ENCODE assay signal across 23 cellular contexts in genomic region chr11:97943493-97943892, GRCh38.
A peak's percentile ranks its signal among the peaks of the same experiment; 100 is the strongest.
DNase-seq lines count a peak whose midpoint lies in the region; ATAC-seq and TF ChIP-seq lines count a peak whose summit lies in the region.
"Had no signal": no experiment of that assay in that cellular context is flagged by ENCODE, and none has a peak within 500 bp of the region (broad histone marks: within the 10 kb centered on the region; RNA-seq: fewer than 3 reads in every experiment).

No MANE protein-coding gene starts in this region.

- DNase-seq in IMR-90 (no peak), OCI-M1 (lab: John Stamatoyannopoulos, UW) (peak; percentile 38), endodermal cell (no peak), osteoblast (ENCODE audit: insufficient read length, low spot score, missing footprints) (no peak), RPMI8226 (no peak), right cardiac atrium (no peak)
- DNase-seq in activated naive CD8-positive, alpha-beta T cell treated with anti-CD3 and anti-CD28 coated beads for 36 hours = no peak
- DNase-seq: C1 segment of cervical spinal cord; CD4-positive, alpha-beta memory T cell; COR-L47; DND-41; NCI-H1092; NCI-H1417 treated with DMSO at 0.1 percent for 48 hours; NCI-H1694 treated with DMSO at 0.1 percent for 48 hours; NCI-H2081; NCI-H524 treated with DMSO at 0.1 percent for 48 hours; NCI-H774; Peyer's patch had no signal

- in situ Hi-C loops in IMR-90 (cut with MboI; ENCODE audit: low sequenced_read_pairs) = no loop called here

- H4K91ac ChIP-seq in IMR-90 (ENCODE audit: insufficient read depth, low read depth, low read length) = no peak overlapping the region

- TF ChIP-seq CTCF in IMR-90 (conservative IDR thresholded peaks at IDR 0.05; ENCODE audit: low read depth, low read length) (no peak), endodermal cell (conservative IDR thresholded peaks at IDR 0.05) (peak; percentile 29), osteoblast (IDR thresholded peaks at IDR 0.05; ENCODE audit: extremely low read depth, low read depth, low read length) (peak; percentile 7)

- no peak overlapping the region for H3K56ac ChIP-seq in IMR-90 (ENCODE audit: extremely low read depth, insufficient read depth, low read length)

- no peak overlapping the region for H3K14ac ChIP-seq in IMR-90 (replicated peaks; ENCODE audit: low read depth, low read length)

- H3K4me3 ChIP-seq in IMR-90 (ENCODE audit: insufficient read depth, low read depth, low read length) (no peak overlapping the region), endodermal cell (ENCODE audit: low read length) (no peak overlapping the region), osteoblast (ENCODE audit: insufficient read depth, low read length) (no peak overlapping the region), right cardiac atrium (ENCODE audit: low read length) (no peak overlapping the region)
- H3K4me3 ChIP-seq: A549, Peyer's patch had no signal

- POLR2A ChIA-PET in IMR-90 (lab: Charles Lee; ENCODE audit: unreplicated experiment) = no interaction called here

- no peak overlapping the region for H3K18ac ChIP-seq in IMR-90 (ENCODE audit: low read depth, low read length)

- no peaks in the 10 kb centered on the region for H3K27me3 Mint-ChIP-seq in endodermal cell (ENCODE audit: insufficient read depth)
- H3K27me3 Mint-ChIP-seq in activated naive CD8-positive, alpha-beta T cell treated with anti-CD3 and anti-CD28 coated beads for 36 hours = no peaks in the 10 kb centered on the region
- H3K27me3 Mint-ChIP-seq: CD4-positive, alpha-beta memory T cell; IgD-negative memory B cell had no signal

- no peak overlapping the region for H3K27ac Mint-ChIP-seq in endodermal cell
- no peak overlapping the region for H3K27ac Mint-ChIP-seq in activated naive CD8-positive, alpha-beta T cell treated with anti-CD3 and anti-CD28 coated beads for 36 hours
- H3K27ac Mint-ChIP-seq: CD4-positive, alpha-beta memory T cell; IgD-negative memory B cell had no signal

- H3K4me3 Mint-ChIP-seq in endodermal cell = no peak overlapping the region
- H3K4me3 Mint-ChIP-seq in activated naive CD8-positive, alpha-beta T cell treated with anti-CD3 and anti-CD28 coated beads for 36 hours = no peak overlapping the region
- H3K4me3 Mint-ChIP-seq: CD4-positive, alpha-beta memory T cell; IgD-negative memory B cell had no signal

- no peak overlapping the region for H2BK5ac ChIP-seq in IMR-90 (ENCODE audit: low read depth, low read length, poor library complexity, severe bottlenecking)

- H3K9ac ChIP-seq in IMR-90 (ENCODE audit: low read depth, low read length) = no peak overlapping the region
- no peak overlapping the region for H3K9ac ChIP-seq in endodermal cell (ENCODE audit: extremely low read depth, low read length, poor library complexity, severe bottlenecking)

- H2BK120ac ChIP-seq in IMR-90 (ENCODE audit: low read depth, low read length) = no peak overlapping the region

- no peak overlapping the region for H2AK9ac ChIP-seq in IMR-90 (replicated peaks; ENCODE audit: low read depth, low read length, poor library complexity)

- no peaks in the 10 kb centered on the region for H3K4me1 ChIP-seq in IMR-90 (ENCODE audit: control insufficient read depth, insufficient read depth, low read length)
- H3K4me1 ChIP-seq in endodermal cell (ENCODE audit: control insufficient read depth, insufficient read depth, low read length) = no peaks in the 10 kb centered on the region
- H3K4me1 ChIP-seq in osteoblast (ENCODE audit: insufficient read depth, low read length) = no peaks in the 10 kb centered on the region
- no peaks in the 10 kb centered on the region for H3K4me1 ChIP-seq in right cardiac atrium (ENCODE audit: control insufficient read depth, insufficient read depth, low read length)
- H3K4me1 ChIP-seq: A549, Peyer's patch had no signal

- H2AFZ ChIP-seq in IMR-90 (replicated peaks; ENCODE audit: low read length, poor library complexity) = no peak overlapping the region
- H2AFZ ChIP-seq in osteoblast (ENCODE audit: low read length) = no peak overlapping the region

- ATAC-seq in IMR-90 (ENCODE audit: low read depth) = no peak
- no peak for ATAC-seq in GM21360 (IDR thresholded peaks at IDR 0.05; ENCODE audit: unreplicated experiment)
- ATAC-seq in right cardiac atrium = no peak
- ATAC-seq: A549, HCT116, SK-N-SH treated with all-trans-retinoic acid at 6 μM for 48 hours had no signal

- no peaks in the 10 kb centered on the region for H3K36me3 Mint-ChIP-seq in endodermal cell (ENCODE audit: low read depth)
- H3K36me3 Mint-ChIP-seq in activated naive CD8-positive, alpha-beta T cell treated with anti-CD3 and anti-CD28 coated beads for 36 hours = no peaks in the 10 kb centered on the region
- H3K36me3 Mint-ChIP-seq: CD4-positive, alpha-beta memory T cell; IgD-negative memory B cell had no signal

- H4K8ac ChIP-seq in IMR-90 (ENCODE audit: low read depth in 2 of 2, low read length in 2 of 2) = no peak overlapping the region

- no TSS peak for BruUV-seq in IMR-90 (replicated peaks; lab: Mats Ljungman, UMichigan)

- no peak overlapping the region for H2BK20ac ChIP-seq in IMR-90 (ENCODE audit: low read depth, low read length)

- no peak overlapping the region for H2AK5ac ChIP-seq in IMR-90 (ENCODE audit: low read depth, low read length)

- H3K9me3 Mint-ChIP-seq in endodermal cell = peaks cover 8% of the 10 kb centered on the region
- H3K9me3 Mint-ChIP-seq in activated naive CD8-positive, alpha-beta T cell treated with anti-CD3 and anti-CD28 coated beads for 36 hours = peaks cover 5% of the 10 kb centered on the region

- 0 out of 2 replicates have a peak, but pooled peaks have one; percentile 16 for TF ChIP-seq RAD21 in IMR-90 (IDR thresholded peaks at IDR 0.05; ENCODE audit: low read length)

- no peak overlapping the region for H3K27ac ChIP-seq in IMR-90 (ENCODE audit: insufficient read depth, low read length)
- H3K27ac ChIP-seq in endodermal cell (ENCODE audit: low read depth, low read length) = no peak overlapping the region
- H3K27ac ChIP-seq in osteoblast (ENCODE audit: low read depth, low read length) = no peak overlapping the region
- no peak overlapping the region for H3K27ac ChIP-seq in right cardiac atrium (ENCODE audit: low read length)
- H3K27ac ChIP-seq: A549, Peyer's patch had no signal

- H3K36me3 ChIP-seq in IMR-90 (ENCODE audit: control insufficient read depth, insufficient read depth, low read length) (no peaks in the 10 kb centered on the region), endodermal cell (ENCODE audit: control insufficient read depth, insufficient read depth, low read length) (no peaks in the 10 kb centered on the region), osteoblast (ENCODE audit: insufficient read depth, low read length) (no peaks in the 10 kb centered on the region)
- H3K36me3 ChIP-seq: Peyer's patch had no signal

- H3K79me1 ChIP-seq in IMR-90 (ENCODE audit: low read depth in 1 of 2, low read length in 2 of 2) = no peaks in the 10 kb centered on the region

- H3K27me3 ChIP-seq in IMR-90 (ENCODE audit: control insufficient read depth, insufficient read depth, low read length) = no peaks in the 10 kb centered on the region
- H3K27me3 ChIP-seq in endodermal cell (ENCODE audit: control insufficient read depth, insufficient read depth, low read length, poor library complexity, severe bottlenecking) = no peaks in the 10 kb centered on the region
- no peaks in the 10 kb centered on the region for H3K27me3 ChIP-seq in osteoblast (ENCODE audit: insufficient read depth, low read length)
- H3K27me3 ChIP-seq in right cardiac atrium (ENCODE audit: control insufficient read depth, insufficient read depth) = no peaks in the 10 kb centered on the region
- H3K27me3 ChIP-seq: Peyer's patch had no signal

- intact Hi-C loops in IMR-90 (cut with micrococcal nuclease) (no loop called here), right cardiac atrium (cut with DNase I) (no loop called here)

- H4K5ac ChIP-seq in IMR-90 (ENCODE audit: low read depth, low read length) = no peak overlapping the region

- no peak overlapping the region for H3K23ac ChIP-seq in IMR-90 (ENCODE audit: low read depth, low read length)

- dilution Hi-C loops in IMR-90 (cut with HindIII; ENCODE audit: low sequenced_read_pairs, unreplicated experiment) = no loop called here

- TF ChIP-seq POLR2A in IMR-90 (IDR thresholded peaks at IDR 0.05; ENCODE audit: low read depth, low read length) = no peak

- no CpG with 5 or more reads among the region's 2 CpGs for WGBS in IMR-90 (ENCODE audit: extremely low coverage in 2 of 2, insufficient read length in 1 of 2), 2 experiments
- WGBS in endodermal cell (ENCODE audit: insufficient coverage in 1 of 2, insufficient read length in 1 of 2), 2 experiments = 76 to 91% methylated on average over 1 to 2 of the region's 2 CpGs
- 62% methylated on average over 2 of the region's 2 CpGs for WGBS in right cardiac atrium

- no peaks in the 10 kb centered on the region for H3K9me1 ChIP-seq in IMR-90 (ENCODE audit: insufficient read depth, low read length)

- H3K79me2 ChIP-seq in osteoblast (ENCODE audit: insufficient read depth, low read length) = no peaks in the 10 kb centered on the region

- no peaks in the 10 kb centered on the region for H3K9me3 ChIP-seq in IMR-90 (ENCODE audit: control insufficient read depth, insufficient read depth, low read length)
- H3K9me3 ChIP-seq in endodermal cell (ENCODE audit: control insufficient read depth, low read length) = no peaks in the 10 kb centered on the region
- no peaks in the 10 kb centered on the region for H3K9me3 ChIP-seq in osteoblast (ENCODE audit: low read depth, low read length)
- no peaks in the 10 kb centered on the region for H3K9me3 ChIP-seq in right cardiac atrium (ENCODE audit: control insufficient read depth, low read length)
- H3K9me3 ChIP-seq: A549, Peyer's patch had no signal

- no peaks in the 10 kb centered on the region for H4K20me1 ChIP-seq in IMR-90 (ENCODE audit: insufficient read depth, low read length)
- no peaks in the 10 kb centered on the region for H4K20me1 ChIP-seq in osteoblast (ENCODE audit: insufficient read depth, low read length)

- H3K4me2 ChIP-seq in IMR-90 (ENCODE audit: low read depth, low read length) (no peak overlapping the region), osteoblast (ENCODE audit: insufficient read depth, low read length) (no peak overlapping the region)
- H3K4me2 ChIP-seq: A549 had no signal

- CTCF ChIA-PET in IMR-90 (lab: Yijun Ruan, JAX) = no interaction called here

- H3K4ac ChIP-seq in IMR-90 (ENCODE audit: low read depth, low read length) = no peak overlapping the region

- H3K4me1 Mint-ChIP-seq in endodermal cell = peaks cover 5% of the 10 kb centered on the region
- H3K4me1 Mint-ChIP-seq in activated naive CD8-positive, alpha-beta T cell treated with anti-CD3 and anti-CD28 coated beads for 36 hours = no peaks in the 10 kb centered on the region
- H3K4me1 Mint-ChIP-seq: CD4-positive, alpha-beta memory T cell; IgD-negative memory B cell had no signal

- H2BK15ac ChIP-seq in IMR-90 (ENCODE audit: low read depth, low read length) = no peak overlapping the region

TF ChIP-seq in IMR-90, 13 proteins besides CTCF, POLR2A, EP300 and RAD21 (continues in another document):
- no peak for TF ChIP-seq MAFK (IDR thresholded peaks at IDR 0.05; ENCODE audit: low read depth, low read length)
- no peak for TF ChIP-seq MAZ (IDR thresholded peaks at IDR 0.05; ENCODE audit: borderline replicate concordance, low read depth, low read length)
- no peak for TF ChIP-seq MXI1 (IDR thresholded peaks at IDR 0.05; ENCODE audit: borderline replicate concordance, low read depth, low read length)
